Comparison of ENCODE assay signal across 25 cellular contexts in the genomic region with DNA sequence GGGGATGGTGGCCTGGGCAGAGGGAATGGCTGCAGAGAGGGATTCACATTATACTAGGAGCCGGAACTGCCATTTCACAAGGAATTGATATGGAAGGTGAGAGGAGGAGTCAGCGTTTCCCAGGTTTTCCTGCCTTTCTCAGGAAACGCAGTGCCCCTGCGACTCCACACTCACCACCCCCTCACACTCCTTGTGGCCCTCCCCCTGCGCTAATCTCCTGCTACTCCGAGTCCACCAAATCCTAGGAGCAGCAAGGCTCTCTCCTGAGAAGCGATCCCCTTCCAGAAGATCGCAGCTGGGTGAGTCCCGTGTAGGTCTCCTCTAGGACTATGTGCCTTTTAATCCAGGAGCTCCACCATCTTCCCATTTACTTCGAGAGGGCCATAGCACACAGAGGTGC.
"Had no signal": no experiment of that assay in that cellular context is flagged by ENCODE, and none has a peak within 500 bp of the region (broad histone marks: within the 10 kb centered on the region; RNA-seq: fewer than 3 reads in every experiment).

No MANE protein-coding gene starts in this region.

- H3K27ac Mint-ChIP-seq: activated B cell treated with CpG ODN at 0.5 μM for 24 hours; activated CD8-positive, alpha-beta memory T cell treated with anti-CD3 and anti-CD28 coated beads, Interleukin-2, amount 10 ng/mL, durations not matched to agents 7 days and 5 days; activated CD8-positive, alpha-beta T cell treated with anti-CD3 and anti-CD28 coated beads, Interleukin-2, amount 10 ng/mL, durations not matched to agents 7 days and 5 days; activated naive CD4-positive, alpha-beta T cell treated with anti-CD3 and anti-CD28 coated beads, Interleukin-2, amount 50 U/mL, for 72 hours; activated T-helper 2 cell treated with anti-CD3 and anti-CD28 coated beads, Interferon-gamma antibody, Interleukin-2, Interleukin-4, amounts not matched to agents 10 μg/mL and 5 μg/mL and 100 μg/mL, durations not matched to agents 14 hours and 24 hours and 36 hours; naive thymus-derived CD4-positive, alpha-beta T cell; T-helper 17 cell had no signal

- H3K4me1 Mint-ChIP-seq: activated CD8-positive, alpha-beta memory T cell treated with anti-CD3 and anti-CD28 coated beads, Interleukin-2, amount 10 ng/mL, durations not matched to agents 7 days and 5 days; T-helper 17 cell had no signal

- H3K27me3 Mint-ChIP-seq: activated CD8-positive, alpha-beta memory T cell treated with anti-CD3 and anti-CD28 coated beads, Interleukin-2, amount 10 ng/mL, durations not matched to agents 7 days and 5 days had no signal

- H3K36me3 ChIP-seq: breast epithelium, esophagus squamous epithelium, left lung, pancreas, prostate gland, tibial nerve had no signal

- H3K36me3 Mint-ChIP-seq: activated CD8-positive, alpha-beta memory T cell treated with anti-CD3 and anti-CD28 coated beads, Interleukin-2, amount 10 ng/mL, durations not matched to agents 7 days and 5 days; activated naive CD4-positive, alpha-beta T cell treated with anti-CD3 and anti-CD28 coated beads, Interleukin-2, amount 50 U/mL, for 72 hours; naive thymus-derived CD4-positive, alpha-beta T cell had no signal

- H3K27ac ChIP-seq: breast epithelium, epithelial cell of prostate, esophagus squamous epithelium, pancreas, prostate gland, tibial nerve had no signal

- H3K4me3 ChIP-seq: breast epithelium, esophagus squamous epithelium, left lung, pancreas, prostate gland, smooth muscle cell, tibial nerve had no signal

- DNase-seq: activated B cell treated with CpG ODN at 0.5 μM for 24 hours; activated CD4-positive, alpha-beta T cell treated with anti-CD3 and anti-CD28 coated beads, Interleukin-2, amount 50 U/mL, for 1 hour; activated CD8-positive, alpha-beta memory T cell treated with anti-CD3 and anti-CD28 coated beads, Interleukin-2, amount 10 ng/mL, durations not matched to agents 7 days and 5 days; activated CD8-positive, alpha-beta T cell treated with anti-CD3 and anti-CD28 coated beads, Interleukin-2, amount 10 ng/mL, durations not matched to agents 7 days and 5 days; activated naive CD4-positive, alpha-beta T cell; activated T-cell treated with anti-CD3 and anti-CD28 coated beads, Interleukin-2, amount 50 U/mL, for 48 hours; central memory CD4-positive, alpha-beta T cell; esophagus squamous epithelium; foreskin melanocyte; left lung; mammary epithelial cell; midbrain; naive thymus-derived CD4-positive, alpha-beta T cell; pancreas; stimulated activated naive CD4-positive, alpha-beta T cell treated with Interleukin-2 at 50 U/mL for 16 hours; T-helper 17 cell; T1000 had no signal

- H3K4me3 Mint-ChIP-seq: activated B cell treated with CpG ODN at 0.5 μM for 24 hours; activated CD8-positive, alpha-beta memory T cell treated with anti-CD3 and anti-CD28 coated beads, Interleukin-2, amount 10 ng/mL, durations not matched to agents 7 days and 5 days; activated CD8-positive, alpha-beta T cell treated with anti-CD3 and anti-CD28 coated beads, Interleukin-2, amount 10 ng/mL, durations not matched to agents 7 days and 5 days; naive thymus-derived CD4-positive, alpha-beta T cell; T-helper 17 cell had no signal

- H3K27me3 ChIP-seq: breast epithelium, esophagus squamous epithelium, left lung, pancreas, tibial nerve had no signal

- H3K4me1 ChIP-seq: prostate gland had no signal

- ATAC-seq: activated CD8-positive, alpha-beta memory T cell treated with anti-CD3 and anti-CD28 coated beads, Interleukin-2, amount 10 ng/mL, durations not matched to agents 7 days and 5 days; activated CD8-positive, alpha-beta T cell treated with anti-CD3 and anti-CD28 coated beads, Interleukin-2, amount 10 ng/mL, durations not matched to agents 7 days and 5 days; activated naive CD4-positive, alpha-beta T cell treated with anti-CD3 and anti-CD28 coated beads, Interleukin-2, amount 50 U/mL, for 72 hours; left lung; naive thymus-derived CD4-positive, alpha-beta T cell; pancreas; SK-N-SH treated with all-trans-retinoic acid at 6 μM for 48 hours; T-helper 17 cell had no signal

- H3K9me3 Mint-ChIP-seq: activated B cell treated with CpG ODN at 0.5 μM for 24 hours; activated naive CD4-positive, alpha-beta T cell treated with anti-CD3 and anti-CD28 coated beads, Interleukin-2, amount 50 U/mL, for 72 hours; activated T-helper 2 cell treated with anti-CD3 and anti-CD28 coated beads, Interferon-gamma antibody, Interleukin-2, Interleukin-4, amounts not matched to agents 10 μg/mL and 5 μg/mL and 100 μg/mL, durations not matched to agents 14 hours and 24 hours and 36 hours; naive thymus-derived CD4-positive, alpha-beta T cell had no signal

- H3K9me3 ChIP-seq: breast epithelium, esophagus squamous epithelium, left lung, pancreas, prostate gland, tibial nerve had no signal
